Comparison of ENCODE assay signal across 1 cellular context in genomic region chr3:45592830-45593707, GRCh38.
A peak's percentile ranks its signal among the peaks of the same experiment; 100 is the strongest.
TF ChIP-seq lines count a peak whose summit lies in the region.

No MANE protein-coding gene starts in this region.

TF ChIP-seq in HepG2, 621 proteins besides CTCF, POLR2A, EP300 and RAD21 (continued from another document and continues in another):
- TF ChIP-seq ZNF710 (CRISPR knock-in tag; IDR thresholded peaks at IDR 0.05; ENCODE audit: borderline replicate concordance), result peak; percentile 84; the same call in 1 of the 2 replicates
- no peak for TF ChIP-seq MIXL1 (CRISPR knock-in tag; IDR thresholded peaks at IDR 0.05)
- peak; percentile 79 for TF ChIP-seq IKZF4 (CRISPR knock-in tag; IDR thresholded peaks at IDR 0.05; ENCODE audit: borderline replicate concordance, low read depth, not compliant biosample characterization)
- TF ChIP-seq SKI (IDR thresholded peaks at IDR 0.05; ENCODE audit: partially characterized antibody), result no peak
- no peak for TF ChIP-seq U2AF2 (IDR thresholded peaks at IDR 0.05; ENCODE audit: low read depth, low read length)
- no peak for TF ChIP-seq RFX5 (IDR thresholded peaks at IDR 0.05; ENCODE audit: low read depth, low read length)
- TF ChIP-seq ZNF451 (CRISPR knock-in tag; IDR thresholded peaks at IDR 0.05), result no peak
- TF ChIP-seq CC2D1A (CRISPR knock-in tag; IDR thresholded peaks at IDR 0.05), result no peak
- TF ChIP-seq SNAI1 (CRISPR knock-in tag; IDR thresholded peaks at IDR 0.05; ENCODE audit: borderline replicate concordance), result peak; percentile 97
- peak; percentile 46 for TF ChIP-seq SMAD3 (CRISPR knock-in tag; IDR thresholded peaks at IDR 0.05)
- no peak for TF ChIP-seq POGK (CRISPR knock-in tag; conservative IDR thresholded peaks at IDR 0.05)
- no peak for TF ChIP-seq ZNF512B (CRISPR knock-in tag; IDR thresholded peaks at IDR 0.05; ENCODE audit: borderline replicate concordance)
- TF ChIP-seq ZNF547 (CRISPR knock-in tag; IDR thresholded peaks at IDR 0.05), result peak; percentile 36; the same call in 1 of the 2 replicates
- TF ChIP-seq ZNF432 (CRISPR knock-in tag; IDR thresholded peaks at IDR 0.05; ENCODE audit: borderline replicate concordance), result no peak
- no peak for TF ChIP-seq ZBTB49 (CRISPR knock-in tag; IDR thresholded peaks at IDR 0.05; ENCODE audit: borderline replicate concordance)
- no peak for TF ChIP-seq ZNF746 (CRISPR knock-in tag; IDR thresholded peaks at IDR 0.05)
- peak; percentile 39; the same call in 1 of the 2 replicates for TF ChIP-seq ZNF225 (CRISPR knock-in tag; IDR thresholded peaks at IDR 0.05)
- no peak; the same call in 1 of the 2 replicates for TF ChIP-seq NKX3-1 (CRISPR knock-in tag; IDR thresholded peaks at IDR 0.05)
- no peak for TF ChIP-seq ZUFSP (CRISPR knock-in tag; IDR thresholded peaks at IDR 0.05; ENCODE audit: borderline replicate concordance)
- 0 out of 2 replicates have a peak, but pooled peaks have one; percentile 54 for TF ChIP-seq SIN3A (IDR thresholded peaks at IDR 0.05; ENCODE audit: borderline replicate concordance, low read depth, low read length)
- TF ChIP-seq ZNF782 (CRISPR knock-in tag; IDR thresholded peaks at IDR 0.05; ENCODE audit: borderline replicate concordance), result no peak; the same call in 1 of the 2 replicates
- TF ChIP-seq FOXA3 (CRISPR knock-in tag; IDR thresholded peaks at IDR 0.05), result no peak
- TF ChIP-seq DR1 (CRISPR knock-in tag; IDR thresholded peaks at IDR 0.05), result peak; percentile 55; the same call in 1 of the 2 replicates
- peak; percentile 71 for TF ChIP-seq ZBTB38 (CRISPR knock-in tag; IDR thresholded peaks at IDR 0.05)
- 0 out of 2 replicates have a peak, but pooled peaks have one; percentile 38 for TF ChIP-seq ZNF292 (CRISPR knock-in tag; IDR thresholded peaks at IDR 0.05; ENCODE audit: borderline replicate concordance, low read depth)
- no peak for TF ChIP-seq ZNF678 (CRISPR knock-in tag; IDR thresholded peaks at IDR 0.05)
- no peak for TF ChIP-seq NCOA1 (CRISPR knock-in tag; IDR thresholded peaks at IDR 0.05)
- TF ChIP-seq ZNF605 (CRISPR knock-in tag; IDR thresholded peaks at IDR 0.05), result peak; percentile 79; the same call in 1 of the 2 replicates
- TF ChIP-seq SMAD9 (CRISPR knock-in tag; IDR thresholded peaks at IDR 0.05), result 0 out of 2 replicates have a peak, but pooled peaks have one; percentile 82
- peak; percentile 79; the same call in 1 of the 2 replicates for TF ChIP-seq ZMYM2 (CRISPR knock-in tag; IDR thresholded peaks at IDR 0.05)
- TF ChIP-seq TFAP4 (IDR thresholded peaks at IDR 0.05; ENCODE audit: borderline replicate concordance, low read depth), result no peak
- no peak for TF ChIP-seq NFE2L2 (IDR thresholded peaks at IDR 0.05; ENCODE audit: low read length)
- 0 out of 2 replicates have a peak, but pooled peaks have one; percentile 1 for TF ChIP-seq ZNF263 (CRISPR knock-in tag; IDR thresholded peaks at IDR 0.05)
- TF ChIP-seq RARG (CRISPR knock-in tag; IDR thresholded peaks at IDR 0.05; ENCODE audit: low read depth), result no peak
- peak; percentile 63; the same call in 1 of the 2 replicates for TF ChIP-seq ZSCAN29 (CRISPR knock-in tag; conservative IDR thresholded peaks at IDR 0.05)
- no peak for TF ChIP-seq RARA (CRISPR knock-in tag; IDR thresholded peaks at IDR 0.05)
- TF ChIP-seq ZNF550 (CRISPR knock-in tag; IDR thresholded peaks at IDR 0.05; ENCODE audit: borderline replicate concordance), result no peak
- peak; percentile 74; the same call in 1 of the 2 replicates for TF ChIP-seq KLF13 (CRISPR knock-in tag; IDR thresholded peaks at IDR 0.05)
- TF ChIP-seq ZNF18 (CRISPR knock-in tag; IDR thresholded peaks at IDR 0.05; ENCODE audit: insufficient replicate concordance), result peak; percentile 75
- TF ChIP-seq HMGXB4 (CRISPR knock-in tag; IDR thresholded peaks at IDR 0.05; ENCODE audit: borderline replicate concordance in 1 of 2, low read depth in 1 of 2), result peak; percentile 75 to 86; a peak in 3 of 4 replicates
- TF ChIP-seq ZFP41 (CRISPR knock-in tag; IDR thresholded peaks at IDR 0.05; ENCODE audit: borderline replicate concordance), result 0 out of 2 replicates have a peak, but pooled peaks have one; percentile 84
- TF ChIP-seq BHLHE40 (IDR thresholded peaks at IDR 0.05; ENCODE audit: low read length), result peak; percentile 78
- TF ChIP-seq ZFX (CRISPR knock-in tag; IDR thresholded peaks at IDR 0.05; ENCODE audit: low read depth), result peak; percentile 89
- no peak for TF ChIP-seq HNF4G (IDR thresholded peaks at IDR 0.05; ENCODE audit: borderline replicate concordance, low read depth, low read length)
- no peak; the same call in 1 of the 2 replicates for TF ChIP-seq HNF4G (CRISPR knock-in tag; IDR thresholded peaks at IDR 0.05; ENCODE audit: borderline replicate concordance, low read depth)
- TF ChIP-seq FOXM1 (CRISPR knock-in tag; IDR thresholded peaks at IDR 0.05), result no peak
- TF ChIP-seq TEAD2 (CRISPR knock-in tag; IDR thresholded peaks at IDR 0.05), result no peak
- TF ChIP-seq NFIC (IDR thresholded peaks at IDR 0.05; ENCODE audit: low read length), result no peak
- TF ChIP-seq ZNF691 (CRISPR knock-in tag; IDR thresholded peaks at IDR 0.05; ENCODE audit: borderline replicate concordance, low read depth), result 0 out of 2 replicates have a peak, but pooled peaks have one; percentile 60
